1 cellular context compared by ENCODE assay signal in the genomic region with DNA sequence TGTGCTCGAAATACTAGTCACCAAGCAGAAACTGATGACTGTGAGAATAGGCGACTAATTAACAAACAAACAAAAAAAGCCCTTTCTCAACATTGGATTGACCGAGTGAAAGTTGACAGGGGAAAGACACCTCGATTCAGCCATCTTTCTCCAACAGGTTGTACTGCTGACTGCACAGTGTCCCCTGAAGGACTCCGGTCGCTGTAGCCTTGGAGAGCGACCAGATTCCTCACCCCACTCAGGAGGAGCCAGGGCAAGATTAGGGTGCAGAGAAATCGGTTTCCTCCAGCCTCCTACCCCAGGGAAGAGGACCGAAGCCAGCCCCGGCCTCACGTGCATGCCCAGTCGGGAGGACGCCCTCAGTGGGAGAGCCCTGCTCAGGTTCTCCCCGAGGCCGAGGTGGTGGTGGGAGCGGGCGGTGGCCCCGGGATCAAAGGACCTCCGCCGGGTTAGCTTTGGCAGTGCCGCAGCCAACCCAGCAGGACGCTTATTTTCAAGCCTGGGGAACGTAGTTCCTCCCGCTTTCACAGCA.
TF ChIP-seq lines count a peak whose summit lies in the region.

No MANE protein-coding gene starts in this region.

TF ChIP-seq in WTC11, 78 proteins besides CTCF, POLR2A, EP300 and RAD21 (continued from another document):
- TF ChIP-seq, protein P1, sequence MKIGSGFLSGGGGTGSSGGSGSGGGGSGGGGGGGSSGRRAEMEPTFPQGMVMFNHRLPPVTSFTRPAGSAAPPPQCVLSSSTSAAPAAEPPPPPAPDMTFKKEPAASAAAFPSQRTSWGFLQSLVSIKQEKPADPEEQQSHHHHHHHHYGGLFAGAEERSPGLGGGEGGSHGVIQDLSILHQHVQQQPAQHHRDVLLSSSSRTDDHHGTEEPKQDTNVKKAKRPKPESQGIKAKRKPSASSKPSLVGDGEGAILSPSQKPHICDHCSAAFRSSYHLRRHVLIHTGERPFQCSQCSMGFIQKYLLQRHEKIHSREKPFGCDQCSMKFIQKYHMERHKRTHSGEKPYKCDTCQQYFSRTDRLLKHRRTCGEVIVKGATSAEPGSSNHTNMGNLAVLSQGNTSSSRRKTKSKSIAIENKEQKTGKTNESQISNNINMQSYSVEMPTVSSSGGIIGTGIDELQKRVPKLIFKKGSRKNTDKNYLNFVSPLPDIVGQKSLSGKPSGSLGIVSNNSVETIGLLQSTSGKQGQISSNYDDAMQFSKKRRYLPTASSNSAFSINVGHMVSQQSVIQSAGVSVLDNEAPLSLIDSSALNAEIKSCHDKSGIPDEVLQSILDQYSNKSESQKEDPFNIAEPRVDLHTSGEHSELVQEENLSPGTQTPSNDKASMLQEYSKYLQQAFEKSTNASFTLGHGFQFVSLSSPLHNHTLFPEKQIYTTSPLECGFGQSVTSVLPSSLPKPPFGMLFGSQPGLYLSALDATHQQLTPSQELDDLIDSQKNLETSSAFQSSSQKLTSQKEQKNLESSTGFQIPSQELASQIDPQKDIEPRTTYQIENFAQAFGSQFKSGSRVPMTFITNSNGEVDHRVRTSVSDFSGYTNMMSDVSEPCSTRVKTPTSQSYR (CRISPR knock-in tag; IDR thresholded peaks at IDR 0.05), result no peak
